Comparison of ENCODE assay signal across 24 cellular contexts in the genomic region with DNA sequence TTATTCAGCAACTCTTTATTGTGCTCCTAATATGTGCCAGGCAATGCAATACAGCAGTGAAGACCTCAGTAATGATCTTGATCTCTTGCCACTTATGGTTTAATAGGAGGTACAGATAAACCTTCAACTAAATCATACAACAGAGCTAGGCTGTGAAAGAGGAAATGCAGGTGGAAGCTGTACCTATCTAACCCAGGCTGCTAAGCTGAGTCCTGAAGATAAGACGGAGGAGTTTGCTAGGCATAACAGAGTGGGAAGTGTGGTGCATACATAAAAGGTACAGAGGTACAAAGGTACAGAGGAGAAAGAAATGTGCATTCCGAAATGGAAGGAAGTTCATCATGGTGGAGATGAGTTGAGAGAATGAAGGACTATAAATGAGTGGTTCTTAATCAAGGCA. TPM values are rescaled to one million over a fixed set of nuclear protein-coding genes. Genes with fewer than 3 reads are reported as not detected.
"Had no signal": no experiment of that assay in that cellular context is flagged by ENCODE, and none has a peak within 500 bp of the region (broad histone marks: within the 10 kb centered on the region; RNA-seq: fewer than 3 reads in every experiment).

No MANE protein-coding gene starts in this region.

- H3K4me1 ChIP-seq: ascending aorta had no signal

- H3K27me3 ChIP-seq: ascending aorta, body of pancreas had no signal

- H3K9me3 ChIP-seq: ascending aorta, body of pancreas had no signal

- H3K9me3 Mint-ChIP-seq: activated CD4-positive, alpha-beta memory T cell treated with anti-CD3 and anti-CD28 coated beads for 36 hours; activated CD4-positive, alpha-beta T cell treated with anti-CD3 and anti-CD28 coated beads, Interleukin-2, amount 10 ng/mL, durations not matched to agents 7 days and 5 days; activated T-cell treated with anti-CD3 and anti-CD28 coated beads, Interleukin-2, amount 50 U/mL, for 4 hours; T-helper 1 cell treated with Interleukin-12 subunit alpha and Interleukin-12 subunit beta and Interleukin-4 antibody, amounts not matched to agents 30 μg/mL and 1 μg/mL, for 36 hours had no signal

- ATAC-seq: activated naive CD4-positive, alpha-beta T cell treated with anti-CD3 and anti-CD28 coated beads, Interleukin-2, amount 50 U/mL, for 72 hours; activated naive CD8-positive, alpha-beta T cell treated with anti-CD3 and anti-CD28 coated beads, Interleukin-2, amount 50 U/mL, for 24 hours; activated T-cell treated with anti-CD3 and anti-CD28 coated beads, Interleukin-2, amount 50 U/mL, for 4 hours; body of pancreas; PC-3 had no signal

- H3K27me3 Mint-ChIP-seq: activated CD4-positive, alpha-beta memory T cell treated with anti-CD3 and anti-CD28 coated beads for 36 hours; activated CD4-positive, alpha-beta T cell treated with anti-CD3 and anti-CD28 coated beads, Interleukin-2, amount 10 ng/mL, durations not matched to agents 7 days and 5 days; activated naive CD8-positive, alpha-beta T cell treated with anti-CD3 and anti-CD28 coated beads, Interleukin-2, amount 50 U/mL, for 24 hours had no signal

- H3K4me3 ChIP-seq: ascending aorta, body of pancreas had no signal

- H3K4me3 Mint-ChIP-seq: activated CD4-positive, alpha-beta memory T cell treated with anti-CD3 and anti-CD28 coated beads for 36 hours; activated CD4-positive, alpha-beta T cell treated with anti-CD3 and anti-CD28 coated beads, Interleukin-2, amount 10 ng/mL, durations not matched to agents 7 days and 5 days; activated naive CD8-positive, alpha-beta T cell treated with anti-CD3 and anti-CD28 coated beads, Interleukin-2, amount 50 U/mL, for 24 hours; activated T-cell treated with anti-CD3 and anti-CD28 coated beads, Interleukin-2, amount 50 U/mL, for 4 hours; T-helper 1 cell treated with Interleukin-12 subunit alpha and Interleukin-12 subunit beta and Interleukin-4 antibody, amounts not matched to agents 30 μg/mL and 1 μg/mL, for 36 hours had no signal

- H3K27ac Mint-ChIP-seq: activated CD4-positive, alpha-beta memory T cell treated with anti-CD3 and anti-CD28 coated beads for 36 hours; activated CD4-positive, alpha-beta T cell treated with anti-CD3 and anti-CD28 coated beads, Interleukin-2, amount 10 ng/mL, durations not matched to agents 7 days and 5 days; activated naive CD4-positive, alpha-beta T cell treated with anti-CD3 and anti-CD28 coated beads, Interleukin-2, amount 50 U/mL, for 72 hours; activated naive CD8-positive, alpha-beta T cell treated with anti-CD3 and anti-CD28 coated beads, Interleukin-2, amount 50 U/mL, for 24 hours; T-helper 1 cell treated with Interleukin-12 subunit alpha and Interleukin-12 subunit beta and Interleukin-4 antibody, amounts not matched to agents 30 μg/mL and 1 μg/mL, for 36 hours had no signal

- H3K36me3 Mint-ChIP-seq: activated CD4-positive, alpha-beta memory T cell treated with anti-CD3 and anti-CD28 coated beads for 36 hours; activated naive CD4-positive, alpha-beta T cell treated with anti-CD3 and anti-CD28 coated beads, Interleukin-2, amount 50 U/mL, for 72 hours had no signal

- H3K27ac ChIP-seq: ascending aorta, body of pancreas, VCaP had no signal

- H3K36me3 ChIP-seq: ascending aorta had no signal

- DNase-seq: activated CD4-positive, alpha-beta memory T cell treated with anti-CD3 and anti-CD28 coated beads for 36 hours; activated CD4-positive, alpha-beta T cell treated with anti-CD3 and anti-CD28 coated beads, Interleukin-2, amount 10 ng/mL, durations not matched to agents 7 days and 5 days; activated CD4-positive, CD25-positive, alpha-beta regulatory T cell; activated CD8-positive, alpha-beta memory T cell treated with anti-CD3 and anti-CD28 coated beads for 24 hours; activated effector memory CD4-positive, alpha-beta T cell treated with anti-CD3 and anti-CD28 coated beads, Interleukin-2, amount 50 U/mL, for 16 hours; activated naive CD4-positive, alpha-beta T cell treated with Interleukin-2 at 50 U/mL for 16 hours; activated naive CD8-positive, alpha-beta T cell treated with anti-CD3 and anti-CD28 coated beads, Interleukin-2, amount 50 U/mL, for 24 hours; activated T-cell treated with anti-CD3 and anti-CD28 coated beads, Interleukin-2, amount 50 U/mL, for 4 hours; amniotic stem cell; body of pancreas; MM.1S; NCI-H1105; NCI-H1436; NCI-H187 treated with DMSO at 0.1 percent for 48 hours; NCI-H2081 treated with DMSO at 0.1 percent for 48 hours; NCI-H510A treated with DMSO at 0.1 percent for 48 hours; NCI-H69; NK-92 treated with Interleukin-12 subunit alpha and Interleukin-12 subunit beta, amount 100 ng/mL, for 24 hours; PC-3; SHP77 treated with DMSO at 0.1 percent for 48 hours had no signal

- H3K4me1 Mint-ChIP-seq: activated CD4-positive, alpha-beta T cell treated with anti-CD3 and anti-CD28 coated beads, Interleukin-2, amount 10 ng/mL, durations not matched to agents 7 days and 5 days had no signal

RNA-seq across cellular contexts. Expression of gene KBTBD8, which starts 35.0 kb away (rescaled TPM):
- total RNA-seq: ascending aorta had no signal
